ENCODE assay signal across 1 cellular context in the genomic region with DNA sequence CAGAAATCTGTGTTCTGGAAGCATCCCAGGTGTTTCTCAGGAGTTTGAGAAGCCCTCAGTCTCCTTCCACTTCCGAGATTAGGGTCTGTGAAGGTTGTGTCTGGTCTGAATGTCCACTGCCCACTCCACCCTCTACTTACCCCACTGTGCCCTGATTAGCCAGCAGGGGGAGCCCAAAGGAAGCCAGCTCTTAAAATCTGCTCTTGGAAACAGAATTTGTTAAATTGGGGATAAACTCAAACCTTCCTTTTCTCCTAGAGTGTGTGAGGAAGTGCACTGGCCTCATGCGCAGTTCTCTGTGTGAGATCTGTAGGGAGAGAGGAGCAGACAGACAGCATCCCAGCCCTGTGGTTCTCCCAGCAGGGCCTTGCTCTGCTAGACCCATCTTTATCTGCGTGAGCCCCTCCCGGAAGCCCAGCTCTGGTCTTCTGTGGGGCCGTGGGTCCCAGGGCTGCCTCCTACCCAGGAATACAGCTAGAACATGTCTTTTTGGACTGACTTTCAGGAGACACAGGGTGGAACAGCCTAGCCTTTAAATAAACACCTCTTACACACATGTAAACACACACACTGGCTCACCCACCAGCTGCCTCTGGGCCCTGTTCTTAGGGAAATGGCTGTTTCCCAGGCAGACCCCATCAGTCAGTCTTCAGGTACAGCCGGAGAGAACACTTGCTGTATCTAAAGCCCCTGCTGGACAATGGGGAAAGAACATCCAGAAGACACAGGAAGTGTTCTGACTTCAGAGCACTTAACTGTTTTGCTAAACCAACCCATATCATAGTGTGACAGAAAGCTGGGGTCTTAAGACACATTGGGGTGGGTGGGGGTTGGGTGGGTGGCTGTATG.
TF ChIP-seq lines count a peak whose summit lies in the region.

No MANE protein-coding gene starts in this region.

TF ChIP-seq in GM12878, 131 proteins besides CTCF, POLR2A, EP300 and RAD21:
- no peak for TF ChIP-seq ZNF384 (IDR thresholded peaks at IDR 0.05; ENCODE audit: borderline replicate concordance, low read depth, low read length)
- peak; percentile 81 for TF ChIP-seq SMC3 (IDR thresholded peaks at IDR 0.05; ENCODE audit: borderline replicate concordance, low read length)
- 0 out of 2 replicates have a peak, but pooled peaks have one; percentile 32 for TF ChIP-seq YY1 (IDR thresholded peaks at IDR 0.05; ENCODE audit: low read depth, low read length)
- peak; percentile 38; the same call in 1 of the 2 replicates for TF ChIP-seq SMARCA5 (IDR thresholded peaks at IDR 0.05)
TF ChIP-seq in GM12878: peak in this region for 3.
